Comparison of ENCODE assay signal across 19 cellular contexts in the genomic region with DNA sequence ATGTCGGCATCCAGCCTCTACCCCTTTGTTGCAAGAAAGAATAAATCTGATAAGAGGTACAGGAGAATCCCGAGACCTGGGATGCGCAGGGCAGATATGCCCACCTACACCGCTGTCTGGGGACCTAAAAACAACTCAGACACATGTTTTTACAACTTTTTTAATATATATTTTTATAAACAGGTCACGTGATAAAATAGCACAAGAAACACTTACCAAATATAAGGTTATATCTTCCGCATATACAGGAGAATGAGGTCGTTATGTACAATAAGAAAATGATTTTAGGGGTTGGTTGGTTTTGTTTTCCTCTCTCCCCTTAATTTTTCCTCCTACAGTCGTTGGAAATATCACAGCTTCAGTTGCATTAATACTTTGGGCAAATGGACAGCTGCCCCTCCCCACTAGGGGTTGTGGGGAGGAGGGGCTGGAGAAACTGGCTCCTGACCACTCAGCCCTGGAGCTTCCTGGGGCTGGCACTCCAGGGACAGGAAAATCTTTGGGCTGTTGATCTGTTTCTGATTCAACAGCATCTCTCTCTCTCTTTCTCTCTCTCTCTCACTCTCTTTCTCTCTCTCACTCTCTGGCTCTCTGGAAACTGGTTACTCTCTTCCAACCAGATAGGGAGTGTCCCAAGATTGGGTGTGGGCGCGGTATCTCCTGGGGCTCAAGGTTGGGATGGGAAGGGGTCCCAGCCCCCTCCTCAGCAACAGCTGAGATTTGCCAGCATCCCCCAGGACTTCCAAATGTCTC. TPM values are rescaled to one million over a fixed set of nuclear protein-coding genes. Genes with fewer than 3 reads are reported as not detected.
DNase-seq lines count a peak whose midpoint lies in the region; ATAC-seq and TF ChIP-seq lines count a peak whose summit lies in the region.
"Had no signal": no experiment of that assay in that cellular context is flagged by ENCODE, and none has a peak within 500 bp of the region (broad histone marks: within the 10 kb centered on the region; RNA-seq: fewer than 3 reads in every experiment).

No MANE protein-coding gene starts in this region.

- CTCF ChIA-PET in CD4-positive, alpha-beta T cell (lab: Charles Lee), result no interaction called here
- CTCF ChIA-PET in HEK293 (lab: Yijun Ruan, JAX), result interaction anchor here (0.8 kb wide), 1 partner anchor 22 kb away, joined by 3 read pairs; no protein-coding TSS in a partner anchor

- TF ChIP-seq CTCF in CD4-positive, alpha-beta T cell (IDR thresholded peaks at IDR 0.05), result no peak
- TF ChIP-seq CTCF in HEK293 (tag by site-specific recombination; IDR thresholded peaks at IDR 0.05) (no peak), glutamatergic neuron (IDR thresholded peaks at IDR 0.05; ENCODE audit: partially characterized antibody, unreplicated experiment) (no peak)

- H3K9me3 Mint-ChIP-seq in CD4-positive, alpha-beta T cell, result no peaks in the 10 kb centered on the region
- peaks cover 18% of the 10 kb centered on the region for H3K9me3 Mint-ChIP-seq in glutamatergic neuron (ENCODE audit: unreplicated experiment)
- H3K9me3 Mint-ChIP-seq: H9 had no signal

- peaks cover 5% of the 10 kb centered on the region for H3K36me3 Mint-ChIP-seq in CD4-positive, alpha-beta T cell (ENCODE audit: low read depth)
- no peaks in the 10 kb centered on the region for H3K36me3 Mint-ChIP-seq in glutamatergic neuron (ENCODE audit: unreplicated experiment)
- H3K36me3 Mint-ChIP-seq: stimulated activated memory B cell treated with anti-CD40 and anti-IgM and Interleukin-4, amounts not matched to agents 10 μg/mL and 1 μg/mL and 100 μg/mL, for 72 hours had no signal

- peak overlapping the region; percentile 57 for H3K27ac Mint-ChIP-seq in CD4-positive, alpha-beta T cell
- H3K27ac Mint-ChIP-seq in glutamatergic neuron (ENCODE audit: unreplicated experiment), result peak overlapping the region; percentile 77
- H3K27ac Mint-ChIP-seq: activated CD8-positive, alpha-beta memory T cell treated with anti-CD3 and anti-CD28 coated beads, Interleukin-2, amount 10 ng/mL, durations not matched to agents 7 days and 5 days; H9; stimulated activated memory B cell treated with anti-CD40 and anti-IgM and Interleukin-4, amounts not matched to agents 10 μg/mL and 1 μg/mL and 100 μg/mL, for 72 hours had no signal

- peak overlapping the region; percentile 80 for H3K4me3 Mint-ChIP-seq in CD4-positive, alpha-beta T cell
- peak overlapping the region; percentile 64 for H3K4me3 Mint-ChIP-seq in glutamatergic neuron (ENCODE audit: unreplicated experiment)

- H3K36me3 ChIP-seq in HEK293 (ENCODE audit: control insufficient read depth in 2 of 2, insufficient read depth in 1 of 2, low read length in 2 of 2), result peaks cover 0 to 16% of the 10 kb centered on the region in 2 experiments; a peak in 1 of 3 replicates

- intact Hi-C loops in CD4-positive, alpha-beta T cell (cut with DNase I, micrococcal nuclease), result loop anchor here in 1 of 2 experiments (10.0 kb wide), 2 partner anchors 722 to 1272 kb away; a partner anchor contains a TSS

- POLR2A ChIA-PET in CD4-positive, alpha-beta T cell (lab: Charles Lee), result interaction anchor here (1.3 to 4.1 kb wide), 5 partner anchors 8 to 28 kb away, joined by 3 to 55 read pairs (median 6); a partner anchor contains a TSS
- POLR2A ChIA-PET in HEK293 (lab: Yijun Ruan, JAX), result interaction anchor here (0.8 kb wide), 1 partner anchor 56 kb away, joined by 3 read pairs; a partner anchor contains a TSS

- H3K27ac ChIP-seq in CD4-positive, alpha-beta T cell (ENCODE audit: low read depth, low read length), result no peak overlapping the region
- no peak overlapping the region for H3K27ac ChIP-seq in HEK293 (ENCODE audit: extremely low read depth, low read depth, low read length)
- H3K27ac ChIP-seq: coronary artery, gastroesophageal sphincter, psoas muscle, spleen, tibial artery had no signal

- ATAC-seq in CD4-positive, alpha-beta T cell (ENCODE audit: poor library complexity), result no peak
- ATAC-seq: activated CD4-positive, CD25-positive, alpha-beta regulatory T cell treated with anti-CD3 and anti-CD28 coated beads, Interleukin-2, amount 50 U/mL, for 24 hours; activated CD8-positive, alpha-beta memory T cell treated with anti-CD3 and anti-CD28 coated beads, Interleukin-2, amount 10 ng/mL, durations not matched to agents 7 days and 5 days; gastroesophageal sphincter; left ventricle myocardium superior; psoas muscle; Right ventricle myocardium inferior; stimulated activated memory B cell treated with anti-CD40 and anti-IgM and Interleukin-4, amounts not matched to agents 10 μg/mL and 1 μg/mL and 100 μg/mL, for 72 hours had no signal

- peaks cover 22% of the 10 kb centered on the region for H3K4me1 Mint-ChIP-seq in CD4-positive, alpha-beta T cell (ENCODE audit: low read depth)
- H3K4me1 Mint-ChIP-seq in glutamatergic neuron (ENCODE audit: low read depth, unreplicated experiment), result peaks cover 10% of the 10 kb centered on the region

- H3K4me1 ChIP-seq in HEK293 (ENCODE audit: control insufficient read depth, insufficient read depth, low read length), result no peaks in the 10 kb centered on the region

- no peaks in the 10 kb centered on the region for H3K9me3 ChIP-seq in CD4-positive, alpha-beta T cell (ENCODE audit: control insufficient read depth, low read length)
- no peaks in the 10 kb centered on the region for H3K9me3 ChIP-seq in HEK293 (ENCODE audit: control insufficient read depth, insufficient read depth, low read depth, low read length)
- H3K9me3 ChIP-seq: gastroesophageal sphincter, psoas muscle, spleen, tibial artery had no signal

- H3K4me3 ChIP-seq in HEK293 (ENCODE audit: low read depth, low read length), result no peak overlapping the region
- H3K4me3 ChIP-seq: coronary artery, gastroesophageal sphincter, psoas muscle, tibial artery had no signal

- no peaks in the 10 kb centered on the region for H3K27me3 ChIP-seq in CD4-positive, alpha-beta T cell (ENCODE audit: control insufficient read depth, insufficient read depth, low read length)

- H3K27me3 Mint-ChIP-seq in CD4-positive, alpha-beta T cell, result no peaks in the 10 kb centered on the region
- peaks cover 30% of the 10 kb centered on the region for H3K27me3 Mint-ChIP-seq in glutamatergic neuron (ENCODE audit: unreplicated experiment)

- DNase-seq in CD4-positive, alpha-beta T cell, result no peak
- DNase-seq in glutamatergic neuron (no peak), MV-4-11 (lab: John Stamatoyannopoulos, UW) (no peak), HT-29 (ENCODE audit: low spot score) (no peak), mesenteric fat pad (ENCODE audit: low spot score) (no peak)
- DNase-seq: activated CD8-positive, alpha-beta memory T cell treated with anti-CD3 and anti-CD28 coated beads, Interleukin-2, amount 10 ng/mL, durations not matched to agents 7 days and 5 days; AML-193; H9; left ventricle myocardium superior; NCI-H226; psoas muscle; spleen; tibial artery had no signal

TF ChIP-seq in HEK293, 187 proteins besides CTCF, POLR2A, EP300 and RAD21 (continues in another document):
- TF ChIP-seq ZNF366 (tag by site-specific recombination; conservative IDR thresholded peaks at IDR 0.05) (0 out of 2 replicates have a peak, but pooled peaks have one; percentile 22), ZNF561 (tag by site-specific recombination; IDR thresholded peaks at IDR 0.05; ENCODE audit: borderline replicate concordance) (no peak), KLF1 (tag by site-specific recombination; IDR thresholded peaks at IDR 0.05) (0 out of 2 replicates have a peak, but pooled peaks have one; percentile 13), SCRT2 (tag by site-specific recombination; IDR thresholded peaks at IDR 0.05) (0 out of 2 replicates have a peak, but pooled peaks have one; percentile 36), ZNF596 (tag by site-specific recombination; IDR thresholded peaks at IDR 0.05) (peak; percentile 97), ZNF221 (tag by site-specific recombination; IDR thresholded peaks at IDR 0.05; ENCODE audit: borderline replicate concordance) (no peak)
- TF ChIP-seq, protein P1, sequence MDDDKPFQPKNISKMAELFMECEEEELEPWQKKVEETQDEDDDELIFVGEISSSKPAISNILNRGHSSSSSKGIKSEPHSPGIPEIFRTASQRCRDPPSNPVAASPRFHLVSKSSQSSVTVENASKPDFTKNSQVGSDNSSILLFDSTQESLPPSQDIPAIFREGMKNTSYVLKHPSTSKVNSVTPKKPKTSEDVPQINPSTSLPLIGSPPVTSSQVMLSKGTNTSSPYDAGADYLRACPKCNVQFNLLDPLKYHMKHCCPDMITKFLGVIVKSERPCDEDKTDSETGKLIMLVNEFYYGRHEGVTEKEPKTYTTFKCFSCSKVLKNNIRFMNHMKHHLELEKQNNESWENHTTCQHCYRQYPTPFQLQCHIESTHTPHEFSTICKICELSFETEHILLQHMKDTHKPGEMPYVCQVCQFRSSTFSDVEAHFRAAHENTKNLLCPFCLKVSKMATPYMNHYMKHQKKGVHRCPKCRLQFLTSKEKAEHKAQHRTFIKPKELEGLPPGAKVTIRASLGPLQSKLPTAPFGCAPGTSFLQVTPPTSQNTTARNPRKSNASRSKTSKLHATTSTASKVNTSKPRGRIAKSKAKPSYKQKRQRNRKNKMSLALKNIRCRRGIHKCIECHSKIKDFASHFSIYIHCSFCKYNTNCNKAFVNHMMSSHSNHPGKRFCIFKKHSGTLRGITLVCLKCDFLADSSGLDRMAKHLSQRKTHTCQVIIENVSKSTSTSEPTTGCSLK (tag by site-specific recombination; IDR thresholded peaks at IDR 0.05), result no peak

RNA-seq across cellular contexts. Expression of a gene that starts 2.3 kb away (rescaled TPM):
- 10 to 100 TPM; 12.1 to 12.6 TPM for total RNA-seq in CD4-positive, alpha-beta T cell
- total RNA-seq in glutamatergic neuron (ENCODE audit: unreplicated experiment) (19.9 TPM), mesenteric fat pad (8.1 TPM)
- 5.9 and 6.2 TPM in 2 replicates for total RNA-seq in HT-29 (2014; rRNA removed; shearing (Covaris generic))

RNA-seq across cellular contexts. Expression of a gene that starts 8.4 kb away (rescaled TPM):
- 10 to 100 TPM; 22.0 to 23.6 TPM for total RNA-seq in CD4-positive, alpha-beta T cell
- total RNA-seq in glutamatergic neuron (ENCODE audit: unreplicated experiment) (26.1 TPM), mesenteric fat pad (55.3 TPM)
- 154 and 176 TPM in 2 replicates for total RNA-seq in HT-29 (2014; rRNA removed; shearing (Covaris generic))

RNA-seq across cellular contexts. Expression of a gene that starts 12.3 kb away (rescaled TPM):
- total RNA-seq in CD4-positive, alpha-beta T cell, result 10 to 100 TPM; 46.9 to 53.9 TPM
- total RNA-seq in glutamatergic neuron (ENCODE audit: unreplicated experiment), result 78.3 TPM
- total RNA-seq in HT-29 (2014; rRNA removed; shearing (Covaris generic)), result 258 and 295 TPM in 2 replicates
- total RNA-seq in mesenteric fat pad, result 109 TPM

RNA-seq across cellular contexts. Expression of a gene that starts 13.1 kb away (rescaled TPM):
- 10 to 100 TPM; 11.0 to 11.7 TPM for total RNA-seq in CD4-positive, alpha-beta T cell
- total RNA-seq in glutamatergic neuron (ENCODE audit: unreplicated experiment), result 85.1 TPM
- 0.29 and 1.5 TPM in 2 replicates for total RNA-seq in HT-29 (2014; rRNA removed; shearing (Covaris generic))
- total RNA-seq in mesenteric fat pad, result not detected
- total RNA-seq: Right ventricle myocardium inferior had no signal

RNA-seq across cellular contexts. Expression of a gene that starts 17.1 kb away (rescaled TPM):
- 1 to 10 TPM; 6.6 to 6.9 TPM for total RNA-seq in CD4-positive, alpha-beta T cell
- 8.2 TPM for total RNA-seq in glutamatergic neuron (ENCODE audit: unreplicated experiment)
- total RNA-seq in HT-29 (2014; rRNA removed; shearing (Covaris generic)), result 7.8 and 8.2 TPM in 2 replicates
- total RNA-seq in mesenteric fat pad, result 0.84 TPM
